ENCODE assay signal across 20 cellular contexts in the genomic region with DNA sequence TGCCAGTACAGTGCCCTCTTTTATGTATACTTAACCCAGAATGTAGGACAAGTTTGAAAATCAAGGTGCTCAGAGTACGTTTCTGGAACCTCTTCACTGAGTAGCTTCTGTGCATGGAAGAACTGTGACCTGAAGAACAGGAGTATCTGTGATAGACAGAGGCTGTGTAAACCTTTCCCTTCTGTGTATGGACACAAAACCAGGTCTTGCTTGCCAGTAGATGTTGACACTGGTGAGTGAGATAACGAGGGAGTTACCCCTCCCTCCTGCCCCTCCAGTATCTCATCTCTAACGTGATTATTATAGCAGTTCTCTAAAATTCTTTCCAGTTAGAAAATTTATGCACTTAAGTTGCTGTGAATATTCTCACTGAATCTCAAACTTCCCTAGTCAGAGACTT.
"Had no signal": no experiment of that assay in that cellular context is flagged by ENCODE, and none has a peak within 500 bp of the region (broad histone marks: within the 10 kb centered on the region; RNA-seq: fewer than 3 reads in every experiment).

No MANE protein-coding gene starts in this region.

- H3K4me3 ChIP-seq: colonic mucosa, left lung, lower lobe of right lung, ovary, smooth muscle cell had no signal

- H3K27me3 Mint-ChIP-seq: memory B cell, progenitor cell of endocrine pancreas had no signal

- H3K27ac ChIP-seq: colonic mucosa, left lung, lower lobe of right lung, ovary had no signal

- H3K36me3 Mint-ChIP-seq: memory B cell, mesothelial cell of epicardium, natural killer cell had no signal

- H3K27me3 ChIP-seq: colonic mucosa, left lung had no signal

- DNase-seq: colonic mucosa; dermis blood vessel endothelial cell; endodermal cell; foreskin melanocyte; head of caudate nucleus; hippocampal formation; left lung; lower lobe of right lung; natural killer cell; nucleus accumbens; ovary; right cardiac atrium; stimulated activated CD4-positive, alpha-beta T cell treated with anti-CD3 and anti-CD28 coated beads, Interleukin-2, amount 100 ng/mL, for 48 hours; stimulated activated naive CD4-positive, alpha-beta T cell treated with Interleukin-2 at 50 U/mL for 16 hours; trophoblast cell had no signal

- H3K9me3 ChIP-seq: colonic mucosa, lower lobe of right lung, ovary had no signal

- ATAC-seq: left lung, lower lobe of right lung, natural killer cell, right cardiac atrium had no signal

- H3K4me1 Mint-ChIP-seq: endodermal cell, memory B cell, natural killer cell, neural crest cell had no signal

- H3K4me1 ChIP-seq: colonic mucosa, left lung, lower lobe of right lung had no signal

- H3K4me3 Mint-ChIP-seq: endodermal cell, memory B cell, mesothelial cell of epicardium, natural killer cell, neural crest cell had no signal

- H3K36me3 ChIP-seq: colonic mucosa, left lung, lower lobe of right lung, ovary had no signal

- H3K27ac Mint-ChIP-seq: endodermal cell, memory B cell, mesothelial cell of epicardium, natural killer cell, progenitor cell of endocrine pancreas had no signal
